In the genomic region with DNA sequence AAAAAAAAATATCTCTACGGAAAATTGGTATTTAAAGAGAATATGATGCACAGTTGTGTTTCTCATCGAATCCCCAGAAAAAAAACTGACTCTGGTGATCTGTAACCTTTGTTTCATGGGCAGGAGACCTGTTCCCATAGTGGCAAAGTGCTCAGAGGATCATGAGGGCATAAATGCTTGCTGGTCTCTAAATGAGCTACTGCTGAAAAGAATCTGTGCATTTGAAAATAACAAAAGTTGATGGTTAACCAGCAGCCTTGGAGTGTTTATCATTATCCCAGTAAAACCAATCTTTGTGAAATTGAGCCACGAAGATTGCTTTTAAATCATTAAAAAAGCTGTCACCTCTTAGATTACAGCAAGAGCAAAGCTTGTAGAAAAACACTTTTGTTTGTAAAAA, we compare ENCODE assay signal across 20 cellular contexts.
DNase-seq lines count a peak whose midpoint lies in the region; ATAC-seq and TF ChIP-seq lines count a peak whose summit lies in the region.
"Had no signal": no experiment of that assay in that cellular context is flagged by ENCODE, and none has a peak within 500 bp of the region (broad histone marks: within the 10 kb centered on the region; RNA-seq: fewer than 3 reads in every experiment).

No MANE protein-coding gene starts in this region.

- H3K36me3 ChIP-seq in kidney epithelial cell (ENCODE audit: control insufficient read depth, insufficient read depth, low read length) (no peaks in the 10 kb centered on the region), body of pancreas (replicated peaks in 1 of 2; ENCODE audit: insufficient read depth in 1 of 2, low read depth in 2 of 2) (no peaks in the 10 kb centered on the region)
- H3K36me3 ChIP-seq: HAP-1 had no signal

- TF ChIP-seq POLR2A in body of pancreas (IDR thresholded peaks at IDR 0.05) = no peak

- H3K9me3 ChIP-seq in body of pancreas = no peaks in the 10 kb centered on the region
- H3K9me3 ChIP-seq: A549, Caco-2 had no signal

- H3K27ac ChIP-seq in body of pancreas = no peak overlapping the region
- H3K27ac ChIP-seq: 22Rv1, A549, C4-2B, GM23248, HL-60 had no signal

- peaks cover 9% of the 10 kb centered on the region for H3K4me1 ChIP-seq in body of pancreas
- H3K4me1 ChIP-seq: A549, Caco-2, HAP-1 had no signal

- H3K36me3 Mint-ChIP-seq in nephron (ENCODE audit: low read depth) = no peaks in the 10 kb centered on the region
- no peaks in the 10 kb centered on the region for H3K36me3 Mint-ChIP-seq in mesothelial cell of epicardium
- H3K36me3 Mint-ChIP-seq in activated naive CD8-positive, alpha-beta T cell treated with anti-CD3 and anti-CD28 coated beads, Interleukin-2, amount 50 U/mL, for 24 hours (ENCODE audit: low read depth) = no peaks in the 10 kb centered on the region

- H3K9me3 Mint-ChIP-seq in nephron (no peaks in the 10 kb centered on the region), mesothelial cell of epicardium (no peaks in the 10 kb centered on the region)
- H3K9me3 Mint-ChIP-seq in activated naive CD8-positive, alpha-beta T cell treated with anti-CD3 and anti-CD28 coated beads, Interleukin-2, amount 50 U/mL, for 24 hours = peaks cover 4% of the 10 kb centered on the region
- H3K9me3 Mint-ChIP-seq: CD4-positive, alpha-beta T cell had no signal

- no peaks in the 10 kb centered on the region for H3K27me3 Mint-ChIP-seq in nephron (ENCODE audit: low read depth)
- peaks cover 4% of the 10 kb centered on the region for H3K27me3 Mint-ChIP-seq in mesothelial cell of epicardium (ENCODE audit: low read depth)
- no peaks in the 10 kb centered on the region for H3K27me3 Mint-ChIP-seq in activated naive CD8-positive, alpha-beta T cell treated with anti-CD3 and anti-CD28 coated beads, Interleukin-2, amount 50 U/mL, for 24 hours
- H3K27me3 Mint-ChIP-seq: CD4-positive, alpha-beta T cell had no signal

- no peak overlapping the region for H3K4me3 ChIP-seq in kidney epithelial cell (ENCODE audit: low read depth, low read length)
- H3K4me3 ChIP-seq in body of pancreas = no peak overlapping the region
- H3K4me3 ChIP-seq: A549, GM12878, GM23248, HAP-1 had no signal

- H3K4me3 Mint-ChIP-seq in nephron (no peak overlapping the region), mesothelial cell of epicardium (no peak overlapping the region)
- H3K4me3 Mint-ChIP-seq in activated naive CD8-positive, alpha-beta T cell treated with anti-CD3 and anti-CD28 coated beads, Interleukin-2, amount 50 U/mL, for 24 hours = no peak overlapping the region
- H3K4me3 Mint-ChIP-seq: CD4-positive, alpha-beta T cell had no signal

- ATAC-seq in body of pancreas = no peak
- no peak for ATAC-seq in activated naive CD8-positive, alpha-beta T cell treated with anti-CD3 and anti-CD28 coated beads, Interleukin-2, amount 50 U/mL, for 24 hours
- ATAC-seq: A549, GM12878 had no signal

- TF ChIP-seq CTCF in kidney epithelial cell (IDR thresholded peaks at IDR 0.05; ENCODE audit: insufficient read depth, low read length, poor library complexity, severe bottlenecking) = no peak
- no peak for TF ChIP-seq CTCF in nephron (IDR thresholded peaks at IDR 0.05; ENCODE audit: unreplicated experiment in 3 of 3)
- TF ChIP-seq CTCF in body of pancreas (IDR thresholded peaks at IDR 0.05) = no peak
- TF ChIP-seq CTCF in mesothelial cell of epicardium (IDR thresholded peaks at IDR 0.05; ENCODE audit: unreplicated experiment) = no peak

- H3K27me3 ChIP-seq in kidney epithelial cell (ENCODE audit: control insufficient read depth, insufficient read depth, low read length) (no peaks in the 10 kb centered on the region), body of pancreas (no peaks in the 10 kb centered on the region)

- intact Hi-C loops in body of pancreas (cut with DNase I) = no loop called here

- DNase-seq in DMS 273 (lab: John Stamatoyannopoulos, UW; ENCODE audit: unreplicated experiment) (peak; percentile 11), DMS 273 treated with DMSO at 0.1 percent for 48 hours (lab: John Stamatoyannopoulos, UW) (no peak), kidney epithelial cell (ENCODE audit: low read depth) (peak; percentile 5), body of pancreas (no peak), mesothelial cell of epicardium (ENCODE audit: low spot score in 2 of 2, unreplicated experiment in 2 of 2) (no peak)
- no peak for DNase-seq in activated naive CD8-positive, alpha-beta T cell treated with anti-CD3 and anti-CD28 coated beads, Interleukin-2, amount 50 U/mL, for 24 hours
- DNase-seq: AML-193; Caco-2; CD4-positive, alpha-beta T cell; DMS53; DND-41; EL; GM23248 had no signal

- H3K27ac Mint-ChIP-seq in nephron (peak overlapping the region; percentile 76 to 93 (median 87)), mesothelial cell of epicardium (no peak overlapping the region)
- H3K27ac Mint-ChIP-seq in activated naive CD8-positive, alpha-beta T cell treated with anti-CD3 and anti-CD28 coated beads, Interleukin-2, amount 50 U/mL, for 24 hours = no peak overlapping the region
- H3K27ac Mint-ChIP-seq: CD4-positive, alpha-beta T cell had no signal

- H3K4me1 Mint-ChIP-seq in nephron (no peaks in the 10 kb centered on the region), mesothelial cell of epicardium (no peaks in the 10 kb centered on the region)
- H3K4me1 Mint-ChIP-seq in activated naive CD8-positive, alpha-beta T cell treated with anti-CD3 and anti-CD28 coated beads, Interleukin-2, amount 50 U/mL, for 24 hours = no peaks in the 10 kb centered on the region

- 23 to 32% methylated on average over 3 of the region's 3 CpGs for WGBS in body of pancreas, 2 donors

Comparison
In these comparisons a context has a peak if more than half of its experiments do, and no peak if none do; other contexts are left out.
1. DNase-seq: peak in DMS 273 (single experiment) and kidney epithelial cell (single experiment); none in DMS 273 treated with DMSO at 0.1 percent for 48 hours (single experiment), body of pancreas (0 of 4), mesothelial cell of epicardium (0 of 2) and activated naive CD8-positive, alpha-beta T cell treated with anti-CD3 and anti-CD28 coated beads, Interleukin-2, amount 50 U/mL, for 24 hours (single experiment).
2. H3K27ac Mint-ChIP-seq: peak in nephron (3 of 3); none in mesothelial cell of epicardium (single experiment) and activated naive CD8-positive, alpha-beta T cell treated with anti-CD3 and anti-CD28 coated beads, Interleukin-2, amount 50 U/mL, for 24 hours (single experiment).